Comparison of ENCODE assay signal across 20 cellular contexts in the genomic region with DNA sequence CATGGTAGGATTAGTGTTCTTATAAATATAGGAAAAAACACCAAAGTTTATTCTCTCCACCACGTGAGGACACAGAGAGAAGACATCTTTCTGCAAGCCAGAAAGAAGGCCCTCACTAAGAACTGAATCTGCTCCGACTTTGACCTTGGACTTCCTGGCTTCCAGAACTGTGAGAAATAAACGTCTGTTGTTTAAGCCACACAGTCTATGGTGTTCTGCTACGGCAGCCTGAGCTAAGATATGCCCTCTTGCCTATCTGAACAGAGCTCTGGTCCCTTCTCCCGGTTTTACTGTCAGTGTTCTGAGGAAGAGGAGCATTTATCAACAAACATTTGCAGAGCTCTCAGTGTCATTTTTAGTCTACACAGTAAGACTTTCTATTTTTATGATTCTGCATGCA.
DNase-seq lines count a peak whose midpoint lies in the region; ATAC-seq, FAIRE-seq and TF ChIP-seq lines count a peak whose summit lies in the region.
"Had no signal": no experiment of that assay in that cellular context is flagged by ENCODE, and none has a peak within 500 bp of the region (broad histone marks: within the 10 kb centered on the region; RNA-seq: fewer than 3 reads in every experiment).

No MANE protein-coding gene starts in this region.

- no peak overlapping the region for H2AFZ ChIP-seq in HepG2 (ENCODE audit: low read length)
- H2AFZ ChIP-seq in PC-9, result peak overlapping the region; percentile 73
- H2AFZ ChIP-seq: GM23338 had no signal

- H3K4me1 ChIP-seq in HepG2 (ENCODE audit: insufficient read depth, low read length), result peaks cover 5% of the 10 kb centered on the region; the same call in 1 of the 2 replicates
- no peaks in the 10 kb centered on the region for H3K4me1 ChIP-seq in right lobe of liver
- no peaks in the 10 kb centered on the region for H3K4me1 ChIP-seq in PC-9 (replicated peaks; ENCODE audit: insufficient read depth)
- H3K4me1 ChIP-seq in testis, result no peaks in the 10 kb centered on the region
- H3K4me1 ChIP-seq: BLaER1 had no signal

- H4K20me1 ChIP-seq in HepG2 (ENCODE audit: insufficient read depth, low read length) (no peaks in the 10 kb centered on the region), PC-9 (ENCODE audit: insufficient read depth) (no peaks in the 10 kb centered on the region)
- H4K20me1 ChIP-seq: BLaER1 had no signal

- H3K79me2 ChIP-seq in HepG2 (ENCODE audit: insufficient read depth, low read length) (no peaks in the 10 kb centered on the region), PC-9 (ENCODE audit: low read depth) (no peaks in the 10 kb centered on the region)

- no peak overlapping the region for H3K27ac ChIP-seq in HepG2 (ENCODE audit: extremely low read length, insufficient read depth, low read length)
- no peak overlapping the region for H3K27ac ChIP-seq in right lobe of liver
- no peak overlapping the region for H3K27ac ChIP-seq in PC-9
- H3K27ac ChIP-seq in testis, result no peak overlapping the region
- H3K27ac ChIP-seq: 22Rv1, BLaER1 had no signal

- TF ChIP-seq CTCF in HepG2 (CRISPR knock-in tag; IDR thresholded peaks at IDR 0.05) (no peak), right lobe of liver (IDR thresholded peaks at IDR 0.05) (no peak), PC-9 (conservative IDR thresholded peaks at IDR 0.05) (no peak), testis (IDR thresholded peaks at IDR 0.05) (no peak), GM20000 (IDR thresholded peaks at IDR 0.05; ENCODE audit: extremely low read depth, missing control alignments) (no peak)

- H3K36me3 ChIP-seq in HepG2 (replicated peaks in 1 of 2; ENCODE audit: control insufficient read depth in 1 of 2, insufficient read depth in 2 of 2, low read length in 2 of 2) (no peaks in the 10 kb centered on the region), right lobe of liver (no peaks in the 10 kb centered on the region), PC-9 (ENCODE audit: low read depth) (no peaks in the 10 kb centered on the region), testis (ENCODE audit: low read depth, missing control alignments) (no peaks in the 10 kb centered on the region)
- H3K36me3 ChIP-seq: BLaER1 had no signal

- CTCF ChIA-PET in HepG2 (lab: Yijun Ruan, JAX; ENCODE audit: low intra/inter-chr PET ratio, low total read pairs) (no interaction called here), PC-9 (lab: Charles Lee) (no interaction called here)

- TF ChIP-seq POLR2A in HepG2 (IDR thresholded peaks at IDR 0.05; ENCODE audit: insufficient read depth in 1 of 2, low read depth in 2 of 2, low read length in 2 of 2) (no peak), right lobe of liver (IDR thresholded peaks at IDR 0.05) (no peak), testis (IDR thresholded peaks at IDR 0.05) (no peak)

- in situ Hi-C loops in HepG2 (cut with HindIII; ENCODE audit: extremely low pct_ligation_motif_present, low pct_unique_long_range_greater_than_20kb), result no loop called here

- H3K27me3 ChIP-seq in HepG2 (ENCODE audit: control insufficient read depth in 1 of 2, insufficient read depth in 2 of 2, low read length in 2 of 2) (no peaks in the 10 kb centered on the region), right lobe of liver (no peaks in the 10 kb centered on the region), PC-9 (ENCODE audit: insufficient read depth, low read depth) (no peaks in the 10 kb centered on the region), testis (no peaks in the 10 kb centered on the region)
- H3K27me3 ChIP-seq: BLaER1 had no signal

- ATAC-seq in HepG2 (peak; percentile 44; the same call in 1 of the 3 replicates), right lobe of liver (no peak)
- ATAC-seq: GM12878, GM23338, HCT116 had no signal

- no peak for FAIRE-seq in HepG2 (lab: Jason Lieb, UNC)
- FAIRE-seq: A204.1, GM12878, GM19239 had no signal

- TF ChIP-seq EP300 in HepG2 (IDR thresholded peaks at IDR 0.05; ENCODE audit: low read depth in 2 of 2, low read length in 2 of 2), result no peak
- no peak for TF ChIP-seq EP300 in HepG2 (CRISPR knock-in tag; IDR thresholded peaks at IDR 0.05; ENCODE audit: borderline replicate concordance)

- no peaks in the 10 kb centered on the region for H3F3A ChIP-seq in PC-9 (ENCODE audit: insufficient read depth, low read depth)

- POLR2A ChIA-PET in HepG2 (lab: Yijun Ruan, JAX), result no interaction called here
- POLR2A ChIA-PET in PC-9 (lab: Charles Lee; ENCODE audit: unreplicated experiment), result no interaction called here

- BruUV-seq in HepG2 (replicated peaks; lab: Mats Ljungman, UMichigan) (no TSS peak), PC-9 (replicated peaks; lab: Mats Ljungman, UMichigan) (no TSS peak)

- no peaks in the 10 kb centered on the region for H3K9me2 ChIP-seq in PC-9 (ENCODE audit: insufficient read depth)

- intact Hi-C loops in HepG2 (cut with micrococcal nuclease; ENCODE audit: unreplicated experiment), result no loop called here
- intact Hi-C loops in right lobe of liver (cut with DNase I), result no loop called here
- intact Hi-C loops in PC-9 (cut with micrococcal nuclease; ENCODE audit: unreplicated experiment), result no loop called here
- intact Hi-C loops in testis (cut with DNase I; ENCODE audit: low total_unique reads), result no loop called here

- WGBS in HepG2 (ENCODE audit: low lambda C conversion rate), result 25% methylated on average over 5 of the region's 5 CpGs
- 39% methylated on average over 5 of the region's 5 CpGs for WGBS in right lobe of liver (ENCODE audit: insufficient coverage, low coverage, low lambda C conversion rate, missing lambda C conversion rate)
- 49 to 77% methylated on average over 5 of the region's 5 CpGs for WGBS in testis, 2 donors

- no peak overlapping the region for H3K9ac ChIP-seq in HepG2 (ENCODE audit: insufficient read depth, low read depth, low read length)
- H3K9ac ChIP-seq: BLaER1 had no signal

- no peaks in the 10 kb centered on the region for H3K9me3 ChIP-seq in HepG2 (ENCODE audit: low read length)
- no peaks in the 10 kb centered on the region for H3K9me3 ChIP-seq in right lobe of liver
- no peaks in the 10 kb centered on the region for H3K9me3 ChIP-seq in PC-9 (ENCODE audit: insufficient read depth, low read depth)
- no peaks in the 10 kb centered on the region for H3K9me3 ChIP-seq in testis
- H3K9me3 ChIP-seq: BLaER1 had no signal

- H3K4me3 ChIP-seq in HepG2 (replicated peaks in 1 of 3; ENCODE audit: insufficient read depth in 1 of 3, low read depth in 2 of 3, low read length in 3 of 3) (no peak overlapping the region), right lobe of liver (no peak overlapping the region), PC-9 (no peak overlapping the region), testis (no peak overlapping the region)
- H3K4me3 ChIP-seq: BLaER1, GM12878, GM23338 had no signal

- no peak for TF ChIP-seq RAD21 in HepG2 (CRISPR knock-in tag; IDR thresholded peaks at IDR 0.05)

- H3K4me2 ChIP-seq in HepG2 (ENCODE audit: low read depth, low read length) (no peak overlapping the region), PC-9 (peak overlapping the region; percentile 22; the same call in 1 of the 2 replicates)
- H3K4me2 ChIP-seq: BLaER1, GM23338 had no signal

- DNase-seq in HepG2 (ENCODE audit: low spot score) (peak; percentile 6), right lobe of liver (no peak), PC-9 (no peak), testis (peak; percentile 15), NCI-H1694 treated with DMSO at 0.1 percent for 48 hours (lab: John Stamatoyannopoulos, UW) (no peak), GM20000 (ENCODE audit: low spot score) (no peak)
- DNase-seq: CD4-positive, alpha-beta T cell; CD8-positive, alpha-beta memory T cell; DMS 273 treated with DMSO at 0.1 percent for 48 hours; DMS79; EL; GDM1; H9 had no signal

TF ChIP-seq in HepG2, 621 proteins besides CTCF, POLR2A, EP300 and RAD21:
- no peak for TF ChIP-seq ZEB1 (IDR thresholded peaks at IDR 0.05; ENCODE audit: insufficient replicate concordance, low read depth)
- no peak for TF ChIP-seq ZMYM3 (CRISPR knock-in tag; IDR thresholded peaks at IDR 0.05)
- TF ChIP-seq, protein P1, sequence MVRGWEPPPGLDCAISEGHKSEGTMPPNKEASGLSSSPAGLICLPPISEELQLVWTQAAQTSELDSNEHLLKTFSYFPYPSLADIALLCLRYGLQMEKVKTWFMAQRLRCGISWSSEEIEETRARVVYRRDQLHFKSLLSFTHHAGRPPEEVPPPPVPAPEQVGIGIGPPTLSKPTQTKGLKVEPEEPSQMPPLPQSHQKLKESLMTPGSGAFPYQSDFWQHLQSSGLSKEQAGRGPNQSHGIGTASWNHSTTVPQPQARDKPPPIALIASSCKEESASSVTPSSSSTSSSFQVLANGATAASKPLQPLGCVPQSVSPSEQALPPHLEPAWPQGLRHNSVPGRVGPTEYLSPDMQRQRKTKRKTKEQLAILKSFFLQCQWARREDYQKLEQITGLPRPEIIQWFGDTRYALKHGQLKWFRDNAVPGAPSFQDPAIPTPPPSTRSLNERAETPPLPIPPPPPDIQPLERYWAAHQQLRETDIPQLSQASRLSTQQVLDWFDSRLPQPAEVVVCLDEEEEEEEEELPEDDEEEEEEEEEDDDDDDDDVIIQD (CRISPR knock-in tag; IDR thresholded peaks at IDR 0.05; ENCODE audit: low read depth), result 0 out of 2 replicates have a peak, but pooled peaks have one; percentile 22
- no peak for TF ChIP-seq ZNF562 (CRISPR knock-in tag; IDR thresholded peaks at IDR 0.05; ENCODE audit: borderline replicate concordance)
- no peak for TF ChIP-seq SP4 (CRISPR knock-in tag; IDR thresholded peaks at IDR 0.05)
- peak; percentile 24; the same call in 1 of the 2 replicates for TF ChIP-seq ZMYM4 (CRISPR knock-in tag; IDR thresholded peaks at IDR 0.05)
- TF ChIP-seq ZNF616 (CRISPR knock-in tag; IDR thresholded peaks at IDR 0.05; ENCODE audit: low read depth), result no peak

Comparison
In these comparisons a context has a peak if more than half of its experiments do, and no peak if none do; other contexts are left out.
1. DNase-seq: peak in HepG2 (single experiment) and testis (single experiment); none in right lobe of liver (0 of 3), PC-9 (0 of 2), NCI-H1694 treated with DMSO at 0.1 percent for 48 hours (single experiment) and GM20000 (single experiment).